Comparison of ENCODE assay signal across 12 cellular contexts in genomic region chr13:27034678-27035111, GRCh38.
DNase-seq lines count a peak whose midpoint lies in the region; ATAC-seq and TF ChIP-seq lines count a peak whose summit lies in the region.
"Had no signal": no experiment of that assay in that cellular context is flagged by ENCODE, and none has a peak within 500 bp of the region (broad histone marks: within the 10 kb centered on the region; RNA-seq: fewer than 3 reads in every experiment).

No MANE protein-coding gene starts in this region.

- H3K36me3 ChIP-seq in H7 (replicated peaks; ENCODE audit: control insufficient read depth, insufficient read depth, low read length): no peaks in the 10 kb centered on the region
- no peaks in the 10 kb centered on the region for H3K36me3 ChIP-seq in brain microvascular endothelial cell (replicated peaks)
- H3K36me3 ChIP-seq: esophagus squamous epithelium had no signal

- H3K4me3 ChIP-seq in H7 (ENCODE audit: insufficient read depth, low read depth, low read length): peak overlapping the region; percentile 45
- H3K4me3 ChIP-seq in brain microvascular endothelial cell (ENCODE audit: low read depth, low read length): peak overlapping the region; percentile 15

- H3K27ac Mint-ChIP-seq in Calu3 (ENCODE audit: unreplicated experiment): no peak overlapping the region

- peak; percentile 63 for ATAC-seq in sciatic nerve

- TF ChIP-seq CTCF in brain microvascular endothelial cell (IDR thresholded peaks at IDR 0.05; ENCODE audit: low read depth, low read length, missing control alignments): no peak
- no peak for TF ChIP-seq CTCF in Calu3 (IDR thresholded peaks at IDR 0.05; ENCODE audit: unreplicated experiment)

- H3K4me1 Mint-ChIP-seq in Calu3 (ENCODE audit: low read depth, unreplicated experiment): peaks cover 24% of the 10 kb centered on the region

- in situ Hi-C loops in brain microvascular endothelial cell (cut with HindIII; ENCODE audit: low pct_ligation_motif_present, low sequenced_read_pairs): no loop called here

- intact Hi-C loops in sciatic nerve (cut with DNase I) (no loop called here), Calu3 (cut with micrococcal nuclease; ENCODE audit: unreplicated experiment) (no loop called here)

- CTCF ChIA-PET in Calu3 (lab: Charles Lee): no interaction called here

- BruUV-seq in Calu3 (replicated peaks; lab: Mats Ljungman, UMichigan): no TSS peak

- no peaks in the 10 kb centered on the region for H3K9me3 Mint-ChIP-seq in Calu3 (ENCODE audit: low read depth, unreplicated experiment)

- DNase-seq in H7 (peak; percentile 75), brain microvascular endothelial cell (no peak), iPS-NIHi11 (ENCODE audit: low spot score) (peak; percentile 59), sciatic nerve (ENCODE audit: low spot score) (no peak), Calu3 (no peak), NCI-H524 treated with DMSO at 0.1 percent for 48 hours (lab: John Stamatoyannopoulos, UW) (no peak), NCI-H82 treated with DMSO at 0.1 percent for 48 hours (lab: John Stamatoyannopoulos, UW; ENCODE audit: unreplicated experiment) (no peak), T1000 (lab: John Stamatoyannopoulos, UW) (no peak)
- DNase-seq: activated gamma-delta T cell treated with Interleukin-2 at 50 U/mL for 16 hours, EL, esophagus squamous epithelium, NCI-H82 had no signal

- H3K4me3 Mint-ChIP-seq in Calu3 (ENCODE audit: low read depth, unreplicated experiment): no peak overlapping the region

- no peaks in the 10 kb centered on the region for H3K36me3 Mint-ChIP-seq in Calu3 (ENCODE audit: insufficient read depth, unreplicated experiment)

- no peaks in the 10 kb centered on the region for H3K27me3 Mint-ChIP-seq in Calu3 (ENCODE audit: unreplicated experiment)

- no peak overlapping the region for H3K27ac ChIP-seq in brain microvascular endothelial cell

- H3K27me3 ChIP-seq in H7 (ENCODE audit: control insufficient read depth, insufficient read depth, low read length) (peaks cover 5% of the 10 kb centered on the region), brain microvascular endothelial cell (replicated peaks) (no peaks in the 10 kb centered on the region)

Comparison
In these comparisons a context has a peak if more than half of its experiments do, and no peak if none do; other contexts are left out.
1. DNase-seq: peak in H7 (single experiment) and iPS-NIHi11 (single experiment); none in brain microvascular endothelial cell (single experiment), sciatic nerve (single experiment), Calu3 (single experiment), NCI-H524 treated with DMSO at 0.1 percent for 48 hours (single experiment), NCI-H82 treated with DMSO at 0.1 percent for 48 hours (single experiment) and T1000 (single experiment).